9 cellular contexts compared by ENCODE assay signal in genomic region chr15:59138243-59138642, GRCh38. TPM values are rescaled to one million over a fixed set of nuclear protein-coding genes. Genes with fewer than 3 reads are reported as not detected.
A peak's percentile ranks its signal among the peaks of the same experiment; 100 is the strongest.
DNase-seq lines count a peak whose midpoint lies in the region; ATAC-seq and TF ChIP-seq lines count a peak whose summit lies in the region.
"Had no signal": no experiment of that assay in that cellular context is flagged by ENCODE, and none has a peak within 500 bp of the region (broad histone marks: within the 10 kb centered on the region; RNA-seq: fewer than 3 reads in every experiment).

No MANE protein-coding gene starts in this region.

- no peaks in the 10 kb centered on the region for H3K27me3 ChIP-seq in prostate gland (replicated peaks; ENCODE audit: insufficient read depth)

- H3K27ac ChIP-seq in prostate gland = no peak overlapping the region
- H3K27ac ChIP-seq: SK-N-MC had no signal

- ATAC-seq in GM21529 (IDR thresholded peaks at IDR 0.05; ENCODE audit: unreplicated experiment) = peak; percentile 65

- no peaks in the 10 kb centered on the region for H3K4me1 ChIP-seq in prostate gland (replicated peaks)

- TF ChIP-seq POLR2A in prostate gland (IDR thresholded peaks at IDR 0.05) = no peak

- H3K9me3 ChIP-seq in prostate gland = no peaks in the 10 kb centered on the region

- no peak overlapping the region for H3K4me3 ChIP-seq in fibroblast of mammary gland (ENCODE audit: control insufficient read depth, low read depth, low read length)
- no peak overlapping the region for H3K4me3 ChIP-seq in prostate gland
- H3K4me3 ChIP-seq: SK-N-MC had no signal

- WGBS in prostate gland = 66% methylated on average over 7 of the region's 7 CpGs

- DNase-seq in CMK (ENCODE audit: low read depth) (peak; percentile 36), NCI-H69 (lab: John Stamatoyannopoulos, UW) (peak; percentile 59), fibroblast of mammary gland (ENCODE audit: low read depth) (peak; percentile 59), prostate gland (ENCODE audit: low spot score) (peak; percentile 41), NCI-H2107 treated with DMSO at 0.1 percent for 48 hours (lab: John Stamatoyannopoulos, UW; ENCODE audit: unreplicated experiment) (no peak), kidney glomerular epithelial cell (lab: John Stamatoyannopoulos, UW) (no peak)
- peak; percentile 10 for DNase-seq in activated CD8-positive, alpha-beta memory T cell treated with anti-CD3 and anti-CD28 coated beads, Interleukin-2, amount 50 U/mL, for 24 hours (ENCODE audit: extremely low read depth)

- H3K36me3 ChIP-seq in prostate gland = peaks cover 0 to 4% of the 10 kb centered on the region in 2 donors

- intact Hi-C loops in prostate gland (cut with DNase I) = loop anchor here (2.0 kb wide), 1 partner anchor 27 kb away; no protein-coding TSS in a partner anchor

- peak; percentile 67 for TF ChIP-seq CTCF in fibroblast of mammary gland (conservative IDR thresholded peaks at IDR 0.05; ENCODE audit: control insufficient read depth, insufficient read depth, low read depth, low read length)
- TF ChIP-seq CTCF in prostate gland (IDR thresholded peaks at IDR 0.05) = peak in 3 of 4 experiments; percentile 51 to 58 (median 52)

RNA-seq across cellular contexts. Expression of gene CCNB2, which starts 33.3 kb away (rescaled TPM):
- total RNA-seq in prostate gland = 10 to 100 TPM in 1 of 2 donors, 1 to 10 TPM in 1; 8.3 to 12.2 TPM

Comparison
In these comparisons a context has a peak if more than half of its experiments do, and no peak if none do; other contexts are left out.
1. DNase-seq: peak in CMK (single experiment), NCI-H69 (single experiment), activated CD8-positive, alpha-beta memory T cell treated with anti-CD3 and anti-CD28 coated beads, Interleukin-2, amount 50 U/mL, for 24 hours (single experiment), fibroblast of mammary gland (single experiment) and prostate gland (single experiment); none in NCI-H2107 treated with DMSO at 0.1 percent for 48 hours (single experiment) and kidney glomerular epithelial cell (single experiment).